ENCODE assay signal across 8 cellular contexts in genomic region chr3:159988617-159989251, GRCh38. TPM values are rescaled to one million over a fixed set of nuclear protein-coding genes. Genes with fewer than 3 reads are reported as not detected.
DNase-seq lines count a peak whose midpoint lies in the region; ATAC-seq and TF ChIP-seq lines count a peak whose summit lies in the region.

Gene IL12A, plus strand, starts transcription at chr3:159988835.

- TF ChIP-seq CTCF in DOHH2 (IDR thresholded peaks at IDR 0.05; ENCODE audit: low read depth, low read length, poor library complexity, severe bottlenecking) (peak; percentile 93), heart left ventricle (IDR thresholded peaks at IDR 0.05) (peak; percentile 88 to 97 (median 94)), progenitor cell of endocrine pancreas (IDR thresholded peaks at IDR 0.05; ENCODE audit: unreplicated experiment) (peak; percentile 99)

- DNase-seq in SK-N-MC (ENCODE audit: low read depth, low spot score) (no peak), heart left ventricle (peak; percentile 78 to 92 (median 81)), progenitor cell of endocrine pancreas (ENCODE audit: low spot score, unreplicated experiment) (peak; percentile 77)

- H3F3A ChIP-seq in DOHH2 (ENCODE audit: control insufficient read depth, insufficient read depth), result no peaks in the 10 kb centered on the region

- no peaks in the 10 kb centered on the region for H3K36me3 Mint-ChIP-seq in activated naive CD8-positive, alpha-beta T cell
- no peaks in the 10 kb centered on the region for H3K36me3 Mint-ChIP-seq in progenitor cell of endocrine pancreas (ENCODE audit: insufficient read depth)

- ATAC-seq in GM21515 (IDR thresholded peaks at IDR 0.05; ENCODE audit: unreplicated experiment), result peak; percentile 94
- peak; percentile 93 to 98 (median 96) for ATAC-seq in heart left ventricle

- H3K9ac ChIP-seq in HUES6 (ENCODE audit: low read length) (peak within 1 kb of the TSS; percentile 21), SK-N-MC (ENCODE audit: insufficient read length) (peak within 1 kb of the TSS; percentile 58)

- H3K27me3 ChIP-seq in DOHH2 (ENCODE audit: control insufficient read depth, low read length) (peaks cover 26% of the 10 kb centered on the region), HUES6 (ENCODE audit: control insufficient read depth, insufficient read depth, low read length) (peaks cover 14% of the 10 kb centered on the region), heart left ventricle (no peaks in the 10 kb centered on the region)

- H3K79me2 ChIP-seq in DOHH2 (ENCODE audit: control insufficient read depth, low read length), result no peaks in the 10 kb centered on the region

- H4K20me1 ChIP-seq in DOHH2 (ENCODE audit: control insufficient read depth, insufficient read depth, low read depth, low read length), result no peaks in the 10 kb centered on the region

- H3K27me3 Mint-ChIP-seq in activated naive CD8-positive, alpha-beta T cell, result no peaks in the 10 kb centered on the region
- H3K27me3 Mint-ChIP-seq in progenitor cell of endocrine pancreas, result peaks cover 41% of the 10 kb centered on the region

- TF ChIP-seq POLR2A in heart left ventricle (IDR thresholded peaks at IDR 0.05), result no peak

- peak within 1 kb of the TSS; percentile 86 for H3K4me3 Mint-ChIP-seq in activated naive CD8-positive, alpha-beta T cell
- peak within 1 kb of the TSS; percentile 79 for H3K4me3 Mint-ChIP-seq in progenitor cell of endocrine pancreas (ENCODE audit: low read depth)

- peak within 1 kb of the TSS; percentile 80 for H3K4me2 ChIP-seq in DOHH2 (ENCODE audit: low read length)

- peak within 1 kb of the TSS; percentile 46 for H3K27ac Mint-ChIP-seq in activated naive CD8-positive, alpha-beta T cell
- peak within 1 kb of the TSS; percentile 23 for H3K27ac Mint-ChIP-seq in progenitor cell of endocrine pancreas

- no peaks in the 10 kb centered on the region for H3K9me3 Mint-ChIP-seq in activated naive CD8-positive, alpha-beta T cell (ENCODE audit: low read depth)
- peaks cover 7% of the 10 kb centered on the region for H3K9me3 Mint-ChIP-seq in progenitor cell of endocrine pancreas (ENCODE audit: low read depth)

- H3K4me1 Mint-ChIP-seq in activated naive CD8-positive, alpha-beta T cell (ENCODE audit: low read depth), result peaks cover 27% of the 10 kb centered on the region
- H3K4me1 Mint-ChIP-seq in progenitor cell of endocrine pancreas (ENCODE audit: low read depth), result peaks cover 13% of the 10 kb centered on the region

- intact Hi-C loops in heart left ventricle (cut with DNase I), result loop anchor here in 4 of 10 donors (5.0 to 10.0 kb wide), 5 partner anchors 64 to 156 kb away; no protein-coding TSS in a partner anchor

- H3K9me2 ChIP-seq in DOHH2 (replicated peaks; ENCODE audit: control insufficient read depth, low read length), result no peaks in the 10 kb centered on the region

- H3K9me3 ChIP-seq in DOHH2 (ENCODE audit: control insufficient read depth, insufficient read depth, low read length) (no peaks in the 10 kb centered on the region), HUES6 (ENCODE audit: control insufficient read depth, insufficient read depth, low read depth, low read length) (peaks cover 4% of the 10 kb centered on the region; the same call in 1 of the 2 replicates), SK-N-MC (ENCODE audit: low read depth, low read length) (no peaks in the 10 kb centered on the region), heart left ventricle (peaks cover 0 to 8% (median 0%) of the 10 kb centered on the region in 12 donors)

- H3K36me3 ChIP-seq in DOHH2 (ENCODE audit: control insufficient read depth, low read length), result no peaks in the 10 kb centered on the region
- H3K36me3 ChIP-seq in HUES6 (ENCODE audit: control insufficient read depth, insufficient read depth, low read length), result no peaks in the 10 kb centered on the region
- no peaks in the 10 kb centered on the region for H3K36me3 ChIP-seq in SK-N-MC (ENCODE audit: insufficient read depth, low read length)
- H3K36me3 ChIP-seq in heart left ventricle, result no peaks in the 10 kb centered on the region
- H3K36me3 ChIP-seq in urinary bladder (ENCODE audit: insufficient read depth), result no peaks in the 10 kb centered on the region

- peak within 1 kb of the TSS; percentile 71 for H3K4me3 ChIP-seq in DOHH2 (ENCODE audit: low read length)
- peak within 1 kb of the TSS; percentile 62 for H3K4me3 ChIP-seq in HUES6 (ENCODE audit: low read depth, low read length)
- peak within 1 kb of the TSS; percentile 81 for H3K4me3 ChIP-seq in SK-N-MC
- peak within 1 kb of the TSS; percentile 57 to 92 (median 71) for H3K4me3 ChIP-seq in heart left ventricle
- H3K4me3 ChIP-seq in urinary bladder (ENCODE audit: low read depth, low read length), result peak within 1 kb of the TSS; percentile 63

- H3K4me1 ChIP-seq in DOHH2 (ENCODE audit: control insufficient read depth, low read length) (0 out of 2 replicates have a peak, but pooled peaks cover 4% of the 10 kb centered on the region), HUES6 (ENCODE audit: control insufficient read depth, insufficient read depth, low read length) (peaks cover 8% of the 10 kb centered on the region), heart left ventricle (peaks cover 0 to 16% (median 5%) of the 10 kb centered on the region in 12 donors), urinary bladder (ENCODE audit: insufficient read depth) (peaks cover 2% of the 10 kb centered on the region)

- WGBS in heart left ventricle, 4 donors, result 0 to 1% (median 1%) methylated on average over 40 to 54 of the region's 54 CpGs
- under 1% methylated on average over 54 of the region's 54 CpGs for WGBS in urinary bladder

- H3K27ac ChIP-seq in DOHH2 (ENCODE audit: low read depth, low read length) (no peak within 1 kb of the TSS), HUES6 (ENCODE audit: low read depth, low read length) (no peak within 1 kb of the TSS), SK-N-MC (no peak within 1 kb of the TSS), heart left ventricle (peak within 1 kb of the TSS in 6 of 12 donors; percentile 3 to 50 (median 32)), urinary bladder (ENCODE audit: low read depth) (no peak within 1 kb of the TSS)

RNA-seq across cellular contexts. Expression of gene IL12A, which starts in this region (rescaled TPM):
- total RNA-seq in heart left ventricle, result 1 to 10 TPM in 3 of 9 donors, under 1 TPM in 6; 0.42 to 3.3 (median 0.56) TPM
- polyA plus RNA-seq in heart left ventricle, result 1 to 10 TPM in 1 of 2 donors, under 1 TPM in 1; 0.57 to 1.1 TPM
- 0.33 TPM in 1 of 2 replicates, not detected in the other for total RNA-seq in progenitor cell of endocrine pancreas
- total RNA-seq in urinary bladder, result 0.58 TPM
- 0.14 TPM for polyA plus RNA-seq in urinary bladder

Comparison
In these comparisons a context has a peak if more than half of its experiments do, and no peak if none do; other contexts are left out.
1. Peak in DNase-seq in progenitor cell of endocrine pancreas; RNA of the gene not detected or under 1 TPM.